In genomic region chr19:34793562-34793961, GRCh38 we compare ENCODE assay signal across 26 cellular contexts. TPM values are rescaled to one million over a fixed set of nuclear protein-coding genes. Genes with fewer than 3 reads are reported as not detected.
DNase-seq lines count a peak whose midpoint lies in the region; ATAC-seq and TF ChIP-seq lines count a peak whose summit lies in the region.
"Had no signal": no experiment of that assay in that cellular context is flagged by ENCODE, and none has a peak within 500 bp of the region (broad histone marks: within the 10 kb centered on the region; RNA-seq: fewer than 3 reads in every experiment).

No MANE protein-coding gene starts in this region.

- H3K4me3 ChIP-seq in OCI-LY7 (ENCODE audit: low read depth, low read length, poor library complexity, severe bottlenecking): no peak overlapping the region
- H3K4me3 ChIP-seq in fibroblast of lung (replicated peaks in 1 of 4; ENCODE audit: control extremely low read depth in 1 of 4, insufficient read depth in 1 of 4, low read depth in 3 of 4, low read length in 4 of 4): peak overlapping the region in 1 of 4 experiments; percentile 28
- H3K4me3 ChIP-seq in SJCRH30: no peak overlapping the region; the same call in 1 of the 2 replicates
- H3K4me3 ChIP-seq: cardiac muscle cell, lower lobe of right lung, Peyer's patch had no signal

- intact Hi-C loops in OCI-LY7 (cut with micrococcal nuclease; ENCODE audit: unreplicated experiment): no loop called here

- peak overlapping the region; percentile 50 to 75 for H3K27ac Mint-ChIP-seq in stimulated activated naive CD8-positive, alpha-beta T cell treated with anti-CD3 and anti-CD28 coated beads, Interleukin-15, amount 100 ng/mL, for 72 hours
- H3K27ac Mint-ChIP-seq: activated naive CD8-positive, alpha-beta T cell; T-helper 1 cell treated with Interleukin-12 subunit alpha and Interleukin-12 subunit beta and Interleukin-4 antibody, amounts not matched to agents 30 μg/mL and 1 μg/mL, for 36 hours; type B pancreatic cell had no signal

- POLR2A ChIA-PET in OCI-LY7 (lab: Charles Lee): interaction anchor here (0.6 kb wide), 1 partner anchor 135 kb away, joined by 3 read pairs; no protein-coding TSS in a partner anchor

- BruUV-seq in OCI-LY7 (replicated peaks; lab: Mats Ljungman, UMichigan): no TSS peak

- H3K9me3 ChIP-seq in OCI-LY7 (ENCODE audit: low read length): no peaks in the 10 kb centered on the region
- no peaks in the 10 kb centered on the region for H3K9me3 ChIP-seq in fibroblast of lung (ENCODE audit: control insufficient read depth, insufficient read depth, low read depth, low read length)
- H3K9me3 ChIP-seq in SJCRH30 (replicated peaks): no peaks in the 10 kb centered on the region; the same call in 1 of the 2 replicates
- H3K9me3 ChIP-seq: lower lobe of right lung, neutrophil, Peyer's patch had no signal

- no peak for DNase-seq in stimulated activated naive CD8-positive, alpha-beta T cell treated with anti-CD3 and anti-CD28 coated beads, Interleukin-15, amount 100 ng/mL, for 72 hours
- no peak for DNase-seq in stimulated activated naive CD8-positive, alpha-beta T cell treated with anti-CD3 and anti-CD28 coated beads, Interleukin-15, Interleukin-2, amounts not matched to agents 100 U/mL and 50 U/mL, for 24 hours
- no peak for DNase-seq in OCI-LY7 (ENCODE audit: low spot score)
- DNase-seq in fibroblast of lung (ENCODE audit: low read depth in 2 of 2): no peak
- DNase-seq in globus pallidus (ENCODE audit: low spot score): no peak
- no peak for DNase-seq in erythroblast (lab: John Stamatoyannopoulos, UW)
- DNase-seq in SJCRH30: no peak
- DNase-seq: activated CD8-positive, alpha-beta memory T cell treated with anti-CD3 and anti-CD28 coated beads, Interleukin-2, amount 50 U/mL, for 4 hours; AML-193; DMS79; effector CD8-positive, alpha-beta T cell; H9; KG1; lower lobe of right lung; NCI-H187; NCI-H510A; Peyer's patch; stimulated activated CD4-positive, alpha-beta T cell treated with anti-CD3 and anti-CD28 coated beads, Interleukin-4, amount 100 ng/mL, for 1 hour had no signal

- H3K4me1 Mint-ChIP-seq in stimulated activated naive CD8-positive, alpha-beta T cell treated with anti-CD3 and anti-CD28 coated beads, Interleukin-15, amount 100 ng/mL, for 72 hours: peaks cover 11% of the 10 kb centered on the region
- H3K4me1 Mint-ChIP-seq: H9 had no signal

- H2AFZ ChIP-seq in OCI-LY7 (ENCODE audit: low read length): peak overlapping the region; percentile 36; the same call in 1 of the 2 replicates
- peak overlapping the region; percentile 0 for H2AFZ ChIP-seq in fibroblast of lung (ENCODE audit: low read length)

- TF ChIP-seq CTCF in OCI-LY7 (conservative IDR thresholded peaks at IDR 0.05; ENCODE audit: low read length) (no peak), fibroblast of lung (conservative IDR thresholded peaks at IDR 0.05 in 1 of 2, IDR thresholded peaks at IDR 0.05 in 1 of 2; ENCODE audit: low read depth in 1 of 2, low read length in 2 of 2) (no peak)

- H4K20me1 ChIP-seq in OCI-LY7 (ENCODE audit: insufficient read depth, low read length) (no peaks in the 10 kb centered on the region), fibroblast of lung (ENCODE audit: control insufficient read depth, extremely low read depth, insufficient read depth, low read length) (no peaks in the 10 kb centered on the region)

- no peaks in the 10 kb centered on the region for H3K27me3 ChIP-seq in fibroblast of lung (ENCODE audit: control insufficient read depth, insufficient read depth, low read length)
- no peaks in the 10 kb centered on the region for H3K27me3 ChIP-seq in SJCRH30
- H3K27me3 ChIP-seq: cardiac muscle cell, neutrophil, Peyer's patch had no signal

- no peak overlapping the region for H3K4me3 Mint-ChIP-seq in stimulated activated naive CD8-positive, alpha-beta T cell treated with anti-CD3 and anti-CD28 coated beads, Interleukin-15, amount 100 ng/mL, for 72 hours
- H3K4me3 Mint-ChIP-seq: activated naive CD8-positive, alpha-beta T cell; H9; T-helper 1 cell treated with Interleukin-12 subunit alpha and Interleukin-12 subunit beta and Interleukin-4 antibody, amounts not matched to agents 30 μg/mL and 1 μg/mL, for 36 hours; type B pancreatic cell had no signal

- no peaks in the 10 kb centered on the region for H3K27me3 Mint-ChIP-seq in stimulated activated naive CD8-positive, alpha-beta T cell treated with anti-CD3 and anti-CD28 coated beads, Interleukin-15, amount 100 ng/mL, for 72 hours
- H3K27me3 Mint-ChIP-seq: activated naive CD8-positive, alpha-beta T cell had no signal

- no peaks in the 10 kb centered on the region for H3K36me3 ChIP-seq in OCI-LY7 (ENCODE audit: insufficient read depth, low read length)
- H3K36me3 ChIP-seq in fibroblast of lung (ENCODE audit: control insufficient read depth, insufficient read depth, low read length): no peaks in the 10 kb centered on the region
- no peaks in the 10 kb centered on the region for H3K36me3 ChIP-seq in SJCRH30
- H3K36me3 ChIP-seq: cardiac muscle cell, lower lobe of right lung, neutrophil, Peyer's patch had no signal

- H3K4me2 ChIP-seq in OCI-LY7 (ENCODE audit: low read length) (peak overlapping the region; percentile 12), fibroblast of lung (ENCODE audit: extremely low read depth, insufficient read depth, low read length) (peak overlapping the region; percentile 2)

- H3K9me2 ChIP-seq in OCI-LY7 (ENCODE audit: insufficient read depth, low read length): no peaks in the 10 kb centered on the region

- H3K27ac ChIP-seq in OCI-LY7 (ENCODE audit: low read depth, low read length, poor library complexity, severe bottlenecking): no peak overlapping the region
- no peak overlapping the region for H3K27ac ChIP-seq in fibroblast of lung (ENCODE audit: insufficient read depth, low read length)
- H3K27ac ChIP-seq in SJCRH30: no peak overlapping the region
- H3K27ac ChIP-seq: cardiac muscle cell, lower lobe of right lung, neutrophil, Peyer's patch had no signal

- H3K9ac ChIP-seq in fibroblast of lung (ENCODE audit: insufficient read depth, low read length): no peak overlapping the region

- ATAC-seq in stimulated activated naive CD8-positive, alpha-beta T cell treated with anti-CD3 and anti-CD28 coated beads, Interleukin-15, amount 100 ng/mL, for 72 hours: no peak
- no peak for ATAC-seq in stimulated activated naive CD8-positive, alpha-beta T cell treated with anti-CD3 and anti-CD28 coated beads, Interleukin-15, Interleukin-2, amounts not matched to agents 100 U/mL and 50 U/mL, for 24 hours
- no peak for ATAC-seq in GM21390 (IDR thresholded peaks at IDR 0.05; ENCODE audit: unreplicated experiment)
- ATAC-seq: activated CD4-positive, CD25-positive, alpha-beta regulatory T cell treated with anti-CD3 and anti-CD28 coated beads, Interleukin-2, amount 50 U/mL, for 24 hours; lower lobe of right lung; sciatic nerve had no signal

- no peak for TF ChIP-seq POLR2A in erythroblast (IDR thresholded peaks at IDR 0.05; ENCODE audit: low read length)

- H3K9me3 Mint-ChIP-seq in stimulated activated naive CD8-positive, alpha-beta T cell treated with anti-CD3 and anti-CD28 coated beads, Interleukin-15, amount 100 ng/mL, for 72 hours: peaks cover 7% of the 10 kb centered on the region in 2 donors

- no peaks in the 10 kb centered on the region for H3K79me2 ChIP-seq in OCI-LY7 (ENCODE audit: insufficient read depth, low read depth, low read length)
- no peaks in the 10 kb centered on the region for H3K79me2 ChIP-seq in fibroblast of lung (ENCODE audit: control insufficient read depth, insufficient read depth, low read length)

- CTCF ChIA-PET in OCI-LY7 (lab: Charles Lee; ENCODE audit: unreplicated experiment): no interaction called here

- no peaks in the 10 kb centered on the region for H3K4me1 ChIP-seq in OCI-LY7 (ENCODE audit: insufficient read depth, low read length, poor library complexity, severe bottlenecking)
- no peaks in the 10 kb centered on the region for H3K4me1 ChIP-seq in fibroblast of lung (ENCODE audit: control insufficient read depth, extremely low read depth, insufficient read depth, low read length)
- no peaks in the 10 kb centered on the region for H3K4me1 ChIP-seq in SJCRH30
- H3K4me1 ChIP-seq: lower lobe of right lung, Peyer's patch had no signal

RNA-seq across cellular contexts. Expression of gene ZNF599, which starts 20.5 kb away (rescaled TPM):
- 0.44 and 3.0 TPM in 2 replicates for total RNA-seq in OCI-LY7 (2014; rRNA removed; shearing (Covaris generic))
- total RNA-seq in OCI-LY7 (2022) (2.8 and 3.3 TPM in 2 replicates), fibroblast of lung (4.9 and 5.4 TPM in 2 replicates)
- polyA plus RNA-seq in fibroblast of lung: 4.0 and 4.1 TPM in 2 replicates
- 4.3 and 5.9 TPM in 2 replicates for polyA plus RNA-seq in fibroblast of lung (2012)
- 3.1 and 7.7 TPM in 2 replicates for polyA minus RNA-seq in fibroblast of lung (ENCODE audit: low replicate concordance)
- total RNA-seq in SJCRH30 (2014; rRNA removed; shearing (Covaris generic)): 8.5 and 9.0 TPM in 2 replicates

RNA-seq across cellular contexts. Expression of gene ZNF181, which starts 59.5 kb away (rescaled TPM):
- 13.0 and 18.8 TPM in 2 replicates for total RNA-seq in OCI-LY7 (2014; rRNA removed; shearing (Covaris generic))
- total RNA-seq in OCI-LY7 (2022) (8.3 and 10.4 TPM in 2 replicates), fibroblast of lung (22.0 and 33.6 TPM in 2 replicates)
- polyA plus RNA-seq in fibroblast of lung: 3.8 and 6.6 TPM in 2 replicates
- polyA plus RNA-seq in fibroblast of lung (2012): 4.5 and 5.2 TPM in 2 replicates
- polyA minus RNA-seq in fibroblast of lung (ENCODE audit: low replicate concordance): 0.70 TPM in 1 of 2 replicates, not detected in the other
- total RNA-seq in SJCRH30 (2014; rRNA removed; shearing (Covaris generic)): 18.6 and 18.8 TPM in 2 replicates
